1 cellular context compared by ENCODE assay signal in the genomic region with DNA sequence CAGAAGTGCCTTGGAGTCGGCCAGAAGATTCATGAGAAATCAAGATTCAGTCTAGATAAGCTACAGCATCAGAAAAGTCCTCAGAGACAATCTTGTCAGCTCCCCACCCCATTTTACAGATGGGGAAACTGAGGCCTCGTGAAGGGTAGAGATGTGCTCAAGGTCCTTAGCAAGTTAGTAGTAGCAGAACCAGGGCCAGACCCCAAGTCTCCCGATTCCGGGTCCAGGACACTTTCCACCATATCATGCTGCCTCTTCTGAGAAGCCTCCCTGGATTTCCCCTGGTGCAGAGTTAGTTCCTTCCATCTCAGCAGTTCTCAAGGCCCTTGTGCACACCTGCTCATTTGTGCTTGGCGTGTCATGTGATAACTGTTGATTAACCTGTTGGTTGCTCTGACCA.
A peak's percentile ranks its signal among the peaks of the same experiment; 100 is the strongest.
TF ChIP-seq lines count a peak whose summit lies in the region.

No MANE protein-coding gene starts in this region.

TF ChIP-seq in A549, 52 proteins besides CTCF, POLR2A, EP300 and RAD21 (continued from another document):
- TF ChIP-seq ZFP36 (IDR thresholded peaks at IDR 0.05; ENCODE audit: borderline replicate concordance, partially characterized antibody) (peak; percentile 83), HDAC2 (IDR thresholded peaks at IDR 0.05) (no peak), RNF2 (IDR thresholded peaks at IDR 0.05; ENCODE audit: borderline replicate concordance, low read depth) (no peak)
- TF ChIP-seq, protein P1, sequence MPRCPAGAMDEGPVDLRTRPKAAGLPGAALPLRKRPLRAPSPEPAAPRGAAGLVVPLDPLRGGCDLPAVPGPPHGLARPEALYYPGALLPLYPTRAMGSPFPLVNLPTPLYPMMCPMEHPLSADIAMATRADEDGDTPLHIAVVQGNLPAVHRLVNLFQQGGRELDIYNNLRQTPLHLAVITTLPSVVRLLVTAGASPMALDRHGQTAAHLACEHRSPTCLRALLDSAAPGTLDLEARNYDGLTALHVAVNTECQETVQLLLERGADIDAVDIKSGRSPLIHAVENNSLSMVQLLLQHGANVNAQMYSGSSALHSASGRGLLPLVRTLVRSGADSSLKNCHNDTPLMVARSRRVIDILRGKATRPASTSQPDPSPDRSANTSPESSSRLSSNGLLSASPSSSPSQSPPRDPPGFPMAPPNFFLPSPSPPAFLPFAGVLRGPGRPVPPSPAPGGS (IDR thresholded peaks at IDR 0.05) = no peak
